In the genomic region with DNA sequence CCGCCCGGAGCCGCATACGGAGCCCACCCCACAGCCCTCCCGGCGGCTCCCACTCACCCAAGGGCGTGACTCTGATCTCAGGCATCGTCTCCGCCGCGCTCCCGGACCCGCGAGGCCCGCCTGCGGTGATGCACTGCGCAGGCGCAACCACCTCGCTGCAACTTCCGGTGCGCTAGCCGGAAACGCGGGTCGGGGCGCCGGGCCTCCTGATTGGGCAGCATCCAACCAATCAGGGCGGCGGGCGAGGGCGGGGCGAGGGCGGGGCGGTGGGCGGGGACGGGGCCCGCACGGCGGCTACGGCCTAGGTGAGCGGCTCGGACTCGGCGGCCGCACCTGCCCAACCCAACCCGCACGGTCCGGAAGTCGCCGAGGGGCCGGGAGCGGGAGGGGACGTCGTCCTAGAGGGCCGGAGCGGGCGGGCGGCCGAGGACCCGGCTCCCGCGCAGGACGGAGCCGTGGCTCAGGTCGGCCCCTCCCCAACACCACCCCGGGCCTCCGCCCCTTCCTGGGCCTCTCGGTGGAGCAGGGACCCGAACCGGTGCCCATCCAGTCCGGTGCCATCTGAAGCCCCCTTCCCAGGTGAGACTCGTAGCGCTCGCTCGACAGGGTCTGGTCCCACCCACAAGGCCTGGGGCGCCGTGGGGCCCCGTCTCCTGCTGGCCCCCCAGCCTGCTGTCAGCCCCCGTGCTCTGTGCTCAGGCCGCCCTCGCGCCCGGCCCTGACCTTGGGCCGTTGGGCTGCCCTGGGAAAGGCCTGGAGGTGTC, we compare ENCODE assay signal across 8 cellular contexts. TPM values are rescaled to one million over a fixed set of nuclear protein-coding genes. Genes with fewer than 3 reads are reported as not detected.
DNase-seq lines count a peak whose midpoint lies in the region; ATAC-seq, FAIRE-seq and TF ChIP-seq lines count a peak whose summit lies in the region.

TSS of gene CPTP (plus strand) at position 279 of the 764 bp plus-strand sequence. CDS start 2,109 bp downstream, outside the sequence.
TSS of gene INTS11 (minus strand) at position 137 of the 764 bp plus-strand sequence. CDS start at position 85, 52 bp downstream.

- H3K4me1 Mint-ChIP-seq in T-helper 17 cell: peaks cover 16% of the 10 kb centered on the region

- ATAC-seq in HG02642 (IDR thresholded peaks at IDR 0.05; ENCODE audit: poor library complexity, unreplicated experiment) (peak; percentile 75), T-helper 17 cell (peak; percentile 89), left ventricle myocardium superior (peak; percentile 79)

- H3K27me3 Mint-ChIP-seq in T-helper 17 cell: no peaks in the 10 kb centered on the region

- peak; percentile 60 for TF ChIP-seq POLR2A in GM12891 (IDR thresholded peaks at IDR 0.05; ENCODE audit: low read depth, low read length)

- peak within 1 kb of the TSS; percentile 94 for H3K4me3 Mint-ChIP-seq in T-helper 17 cell

- no peaks in the 10 kb centered on the region for H3K9me3 ChIP-seq in T-helper 17 cell (ENCODE audit: control insufficient read depth, low read length, poor library complexity, severe bottlenecking)

- intact Hi-C loops in left ventricle myocardium superior (cut with micrococcal nuclease): no loop called here

- peaks cover 4% of the 10 kb centered on the region for H3K36me3 Mint-ChIP-seq in T-helper 17 cell (ENCODE audit: low read depth)

- DNase-seq in GM12891 (ENCODE audit: insufficient read length, low spot score) (peak; percentile 100), NCI-H1105 treated with DMSO at 0.1 percent for 48 hours (lab: John Stamatoyannopoulos, UW) (peak; percentile 89), T-helper 17 cell (peak; percentile 93 to 97 (median 96)), amygdala (lab: John Stamatoyannopoulos, UW) (peak in 55 of 56 donors; percentile 32 to 94 (median 83)), left ventricle myocardium superior (peak; percentile 97), pulmonary artery endothelial cell (ENCODE audit: low read depth, low spot score) (peak; percentile 54), urothelium cell line (ENCODE audit: low spot score) (peak; percentile 97)

- peak; percentile 97 for FAIRE-seq in GM12891 (lab: Jason Lieb, UNC)
- FAIRE-seq in urothelium cell line (lab: Jason Lieb, UNC): peak; percentile 59

- H3K27ac Mint-ChIP-seq in T-helper 17 cell: peak within 1 kb of the TSS; percentile 88

TF ChIP-seq in GM12891, 5 proteins besides CTCF, POLR2A, EP300 and RAD21:
- TF ChIP-seq TAF1 (IDR thresholded peaks at IDR 0.05; ENCODE audit: low read depth, low read length) (peak; percentile 33; the same call in 1 of the 2 replicates), POLR2AphosphoS5 (IDR thresholded peaks at IDR 0.05; ENCODE audit: low read depth, low read length) (0 out of 2 replicates have a peak, but pooled peaks have one; percentile 59), SPI1 (IDR thresholded peaks at IDR 0.05; ENCODE audit: low read depth, low read length) (no peak)

RNA-seq across cellular contexts. Expression of gene CPTP, which starts in this region (rescaled TPM):
- 11.6 TPM for polyA plus RNA-seq in GM12891 (2012; ENCODE audit: low read depth, missing spikeins)
- total RNA-seq in T-helper 17 cell: 10 to 100 TPM; 14.3 to 15.7 TPM
- total RNA-seq in left ventricle myocardium superior: 112 TPM
- 12.3 and 14.0 TPM in 2 replicates for total RNA-seq in pulmonary artery endothelial cell

RNA-seq across cellular contexts. Expression of gene INTS11, which starts in this region (rescaled TPM):
- polyA plus RNA-seq in GM12891 (2012; ENCODE audit: low read depth, missing spikeins): 53.4 TPM
- total RNA-seq in T-helper 17 cell (100 to 1,000 TPM; 130 to 132 TPM), left ventricle myocardium superior (77.2 TPM), pulmonary artery endothelial cell (72.4 and 76.0 TPM in 2 replicates)

Comparison
In these comparisons a context has a peak if more than half of its experiments do, and no peak if none do; other contexts are left out.
1. Peak in every context shown above with its lines: DNase-seq and ATAC-seq.